ENCODE assay signal across 33 cellular contexts in genomic region chr11:71240061-71240690, GRCh38. TPM values are rescaled to one million over a fixed set of nuclear protein-coding genes. Genes with fewer than 3 reads are reported as not detected.
DNase-seq lines count a peak whose midpoint lies in the region; ATAC-seq, FAIRE-seq and TF ChIP-seq lines count a peak whose summit lies in the region.
"Had no signal": no experiment of that assay in that cellular context is flagged by ENCODE, and none has a peak within 500 bp of the region (broad histone marks: within the 10 kb centered on the region; RNA-seq: fewer than 3 reads in every experiment).

No MANE protein-coding gene starts in this region.

- H3K4me2 ChIP-seq in SK-N-SH (no peak overlapping the region), astrocyte (ENCODE audit: low read length) (peak overlapping the region; percentile 57), neuronal stem cell (ENCODE audit: insufficient read depth, low read length, poor library complexity, severe bottlenecking) (no peak overlapping the region)

- H3K27me3 ChIP-seq in SK-N-SH (ENCODE audit: insufficient read depth), result no peaks in the 10 kb centered on the region
- H3K27me3 ChIP-seq in astrocyte (ENCODE audit: insufficient read depth, low read length), result peaks cover 3% of the 10 kb centered on the region
- H3K27me3 ChIP-seq in neuronal stem cell (ENCODE audit: control insufficient read depth in 3 of 3, insufficient read depth in 3 of 3, low read depth in 1 of 3, low read length in 3 of 3), result peaks cover 0 to 6% (median 0%) of the 10 kb centered on the region in 3 experiments
- no peaks in the 10 kb centered on the region for H3K27me3 ChIP-seq in upper lobe of left lung
- H3K27me3 ChIP-seq: brain microvascular endothelial cell had no signal

- FAIRE-seq in astrocyte (lab: Jason Lieb, UNC), result no peak
- FAIRE-seq: keratinocyte had no signal

- H3K36me3 ChIP-seq in SK-N-SH (replicated peaks in 1 of 2; ENCODE audit: control insufficient read depth in 1 of 2, insufficient read depth in 2 of 2, low read length in 1 of 2) (no peaks in the 10 kb centered on the region), astrocyte (ENCODE audit: insufficient read depth, low read length) (no peaks in the 10 kb centered on the region), neuronal stem cell (replicated peaks in 1 of 2; ENCODE audit: control insufficient read depth in 2 of 2, insufficient read depth in 2 of 2, low read length in 2 of 2) (no peaks in the 10 kb centered on the region), upper lobe of left lung (peaks cover 0 to 5% (median 0%) of the 10 kb centered on the region in 4 donors)
- H3K36me3 ChIP-seq: brain microvascular endothelial cell, vagina had no signal

- H3F3A ChIP-seq in SK-N-SH (replicated peaks; ENCODE audit: insufficient read depth), result no peaks in the 10 kb centered on the region

- H3K79me1 ChIP-seq in neuronal stem cell (ENCODE audit: low read depth, low read length), result no peaks in the 10 kb centered on the region

- peak overlapping the region; percentile 1 for H2AK5ac ChIP-seq in neuronal stem cell (ENCODE audit: low read depth, low read length)

- TF ChIP-seq RAD21 in SK-N-SH (IDR thresholded peaks at IDR 0.05; ENCODE audit: low read length), result no peak

- H3K4ac ChIP-seq in neuronal stem cell (ENCODE audit: low read length), result no peak overlapping the region

- H3K4me3 ChIP-seq in SK-N-SH (ENCODE audit: low read depth in 2 of 2, low read length in 1 of 2) (no peak overlapping the region), astrocyte (ENCODE audit: insufficient read depth, low read depth, low read length) (no peak overlapping the region), neuronal stem cell (ENCODE audit: low read length in 2 of 2) (no peak overlapping the region), upper lobe of left lung (no peak overlapping the region)
- H3K4me3 ChIP-seq: vagina had no signal

- POLR2A ChIA-PET in SK-N-SH (lab: Yijun Ruan, JAX), result no interaction called here

- no peak for TF ChIP-seq CTCF in SK-N-SH (IDR thresholded peaks at IDR 0.05)
- TF ChIP-seq CTCF in astrocyte (IDR thresholded peaks at IDR 0.05; ENCODE audit: insufficient read depth, low read depth, low read length), result no peak
- TF ChIP-seq CTCF in upper lobe of left lung (IDR thresholded peaks at IDR 0.05), result no peak

- DNase-seq in SK-N-SH, result peak; percentile 3
- no peak for DNase-seq in astrocyte (ENCODE audit: low read depth)
- no peak for DNase-seq in neuronal stem cell (ENCODE audit: low spot score)
- DNase-seq in upper lobe of left lung, result peak in 1 of 2 donors; percentile 10
- no peak for DNase-seq in GM03348 (ENCODE audit: low spot score)
- DNase-seq: activated CD4-positive, alpha-beta T cell treated with anti-CD3 and anti-CD28 coated beads, Interleukin-2, amount 10 ng/mL, durations not matched to agents 24 days and 14 days; activated naive CD4-positive, alpha-beta T cell; activated T-cell treated with anti-CD3 and anti-CD28 coated beads, Interleukin-2, amount 50 U/mL, for 4 hours; AML-193; DMS79; effector CD4-positive, alpha-beta T cell; GDM1; KG1; midbrain; naive thymus-derived CD8-positive, alpha-beta T cell; NCI-H1417 treated with DMSO at 0.1 percent for 48 hours; NCI-H2081 treated with DMSO at 0.1 percent for 48 hours; NCI-H345; NCI-H748 treated with DMSO at 0.1 percent for 48 hours; retina; stimulated activated CD4-positive, alpha-beta T cell treated with anti-CD3 and anti-CD28 coated beads, Interleukin-12 subunit alpha, Interleukin-12 subunit beta, amount 100 ng/mL, for 4 hours; stimulated activated CD4-positive, alpha-beta T cell treated with anti-CD3 and anti-CD28 coated beads, Interleukin-4, amount 100 ng/mL, for 24 hours had no signal

- H3K18ac ChIP-seq in neuronal stem cell (ENCODE audit: low read length), result peak overlapping the region; percentile 59

- no peak overlapping the region for H3K27ac ChIP-seq in SK-N-SH (ENCODE audit: low read depth in 2 of 2, low read length in 1 of 2)
- H3K27ac ChIP-seq in astrocyte (ENCODE audit: low read depth, low read length), result no peak overlapping the region
- no peak overlapping the region for H3K27ac ChIP-seq in neuronal stem cell (replicated peaks; ENCODE audit: low read length)
- H3K27ac ChIP-seq in upper lobe of left lung, result peak overlapping the region in 3 of 4 donors; percentile 37 to 66 (median 58)
- H3K27ac ChIP-seq: 22Rv1, vagina had no signal

- no peak overlapping the region for H4K8ac ChIP-seq in neuronal stem cell (ENCODE audit: low read depth, low read length)

- no peaks in the 10 kb centered on the region for H3K9me2 ChIP-seq in SK-N-SH

- TF ChIP-seq EP300 in SK-N-SH (IDR thresholded peaks at IDR 0.05; ENCODE audit: borderline replicate concordance in 1 of 2, low read depth in 1 of 2, low read length in 1 of 2) (no peak), upper lobe of left lung (IDR thresholded peaks at IDR 0.05) (no peak)

- H3K4me1 Mint-ChIP-seq in astrocyte (ENCODE audit: low read depth, unreplicated experiment), result peaks cover 2% of the 10 kb centered on the region
- H3K4me1 Mint-ChIP-seq: naive thymus-derived CD8-positive, alpha-beta T cell; stimulated activated effector memory CD8-positive, alpha-beta T cell treated with anti-CD3 and anti-CD28 coated beads, Interleukin-12 subunit alpha, Interleukin-12 subunit beta, amount 100 ng/mL, for 72 hours had no signal

- H2BK120ac ChIP-seq in neuronal stem cell (ENCODE audit: low read depth, low read length), result peak overlapping the region; percentile 13

- H2AFZ ChIP-seq in SK-N-SH (ENCODE audit: low read depth), result no peak overlapping the region
- no peak overlapping the region for H2AFZ ChIP-seq in astrocyte (ENCODE audit: low read depth, low read length)
- no peak overlapping the region for H2AFZ ChIP-seq in neuronal stem cell (ENCODE audit: low read length)

- peaks cover 7% of the 10 kb centered on the region for H3K27me3 Mint-ChIP-seq in astrocyte (ENCODE audit: low read depth, unreplicated experiment)

- no peaks in the 10 kb centered on the region for H4K20me1 ChIP-seq in SK-N-SH (ENCODE audit: insufficient read depth)
- no peaks in the 10 kb centered on the region for H4K20me1 ChIP-seq in astrocyte (ENCODE audit: insufficient read depth, low read length)

- no peak overlapping the region for H2BK15ac ChIP-seq in neuronal stem cell (ENCODE audit: low read length)

- peaks cover 3% of the 10 kb centered on the region for H3K36me3 Mint-ChIP-seq in astrocyte (ENCODE audit: low read depth, unreplicated experiment)
- H3K36me3 Mint-ChIP-seq: naive thymus-derived CD8-positive, alpha-beta T cell; stimulated activated effector memory CD8-positive, alpha-beta T cell treated with anti-CD3 and anti-CD28 coated beads, Interleukin-12 subunit alpha, Interleukin-12 subunit beta, amount 100 ng/mL, for 72 hours had no signal

- ATAC-seq in SK-N-SH treated with all-trans-retinoic acid at 6 μM for 48 hours (no peak), upper lobe of left lung (ENCODE audit: low FRiP score in 2 of 2) (no peak), HG03378 (IDR thresholded peaks at IDR 0.05; ENCODE audit: unreplicated experiment) (no peak), GM18520 (IDR thresholded peaks at IDR 0.05; ENCODE audit: unreplicated experiment) (no peak)
- ATAC-seq: activated T-cell treated with anti-CD3 and anti-CD28 coated beads, Interleukin-2, amount 50 U/mL, for 4 hours; HCT116; naive thymus-derived CD8-positive, alpha-beta T cell; stimulated activated effector memory CD8-positive, alpha-beta T cell treated with anti-CD3 and anti-CD28 coated beads, Interleukin-12 subunit alpha, Interleukin-12 subunit beta, amount 100 ng/mL, for 72 hours had no signal

- H3K14ac ChIP-seq in neuronal stem cell (ENCODE audit: low read length), result no peak overlapping the region

- H3K79me2 ChIP-seq in SK-N-SH (ENCODE audit: insufficient read depth) (no peaks in the 10 kb centered on the region), astrocyte (ENCODE audit: insufficient read depth, low read length) (no peaks in the 10 kb centered on the region)

- H2BK12ac ChIP-seq in neuronal stem cell (ENCODE audit: low read length), result no peak overlapping the region

- H3K4me3 Mint-ChIP-seq in astrocyte (ENCODE audit: unreplicated experiment), result no peak overlapping the region
- H3K4me3 Mint-ChIP-seq: activated CD4-positive, alpha-beta T cell treated with anti-CD3 and anti-CD28 coated beads, Interleukin-2, amount 10 ng/mL, durations not matched to agents 24 days and 14 days; activated T-cell treated with anti-CD3 and anti-CD28 coated beads, Interleukin-2, amount 50 U/mL, for 4 hours; naive thymus-derived CD8-positive, alpha-beta T cell; stimulated activated effector memory CD8-positive, alpha-beta T cell treated with anti-CD3 and anti-CD28 coated beads, Interleukin-12 subunit alpha, Interleukin-12 subunit beta, amount 100 ng/mL, for 72 hours; T-helper 2 cell treated with Interferon-gamma antibody and Interleukin-4, amounts not matched to agents 5 μg/mL and 100 μg/mL, for 36 hours had no signal

- TF ChIP-seq POLR2A in upper lobe of left lung (IDR thresholded peaks at IDR 0.05), result no peak

- H3K27ac Mint-ChIP-seq in astrocyte (ENCODE audit: unreplicated experiment), result no peak overlapping the region
- H3K27ac Mint-ChIP-seq: activated CD4-positive, alpha-beta T cell treated with anti-CD3 and anti-CD28 coated beads, Interleukin-2, amount 10 ng/mL, durations not matched to agents 24 days and 14 days; naive thymus-derived CD8-positive, alpha-beta T cell; stimulated activated effector memory CD8-positive, alpha-beta T cell treated with anti-CD3 and anti-CD28 coated beads, Interleukin-12 subunit alpha, Interleukin-12 subunit beta, amount 100 ng/mL, for 72 hours; T-helper 2 cell treated with Interferon-gamma antibody and Interleukin-4, amounts not matched to agents 5 μg/mL and 100 μg/mL, for 36 hours had no signal

- no peak overlapping the region for H4K91ac ChIP-seq in neuronal stem cell (ENCODE audit: low read depth, low read length, poor library complexity)

- no peaks in the 10 kb centered on the region for H3K9me3 Mint-ChIP-seq in astrocyte (ENCODE audit: unreplicated experiment)
- H3K9me3 Mint-ChIP-seq: activated CD4-positive, alpha-beta T cell treated with anti-CD3 and anti-CD28 coated beads, Interleukin-2, amount 10 ng/mL, durations not matched to agents 24 days and 14 days; activated T-cell treated with anti-CD3 and anti-CD28 coated beads, Interleukin-2, amount 50 U/mL, for 4 hours; naive thymus-derived CD8-positive, alpha-beta T cell; stimulated activated effector memory CD8-positive, alpha-beta T cell treated with anti-CD3 and anti-CD28 coated beads, Interleukin-12 subunit alpha, Interleukin-12 subunit beta, amount 100 ng/mL, for 72 hours; T-helper 2 cell treated with Interferon-gamma antibody and Interleukin-4, amounts not matched to agents 5 μg/mL and 100 μg/mL, for 36 hours had no signal

- H3K23ac ChIP-seq in neuronal stem cell (ENCODE audit: low read depth, low read length, poor library complexity), result no peak overlapping the region

- no peaks in the 10 kb centered on the region for H3K4me1 ChIP-seq in SK-N-SH (ENCODE audit: control insufficient read depth in 1 of 2, insufficient read depth in 2 of 2, low read depth in 1 of 2, low read length in 1 of 2)
- H3K4me1 ChIP-seq in astrocyte (ENCODE audit: insufficient read depth, low read length), result no peaks in the 10 kb centered on the region
- H3K4me1 ChIP-seq in neuronal stem cell (ENCODE audit: control insufficient read depth in 2 of 2, insufficient read depth in 1 of 2, low read depth in 1 of 2, low read length in 2 of 2), result peaks cover 0 to 18% of the 10 kb centered on the region in 2 donors
- peaks cover 8 to 18% (median 13%) of the 10 kb centered on the region in 4 donors for H3K4me1 ChIP-seq in upper lobe of left lung
- H3K4me1 ChIP-seq: vagina had no signal

- H3K9me3 ChIP-seq in SK-N-SH, result no peaks in the 10 kb centered on the region
- H3K9me3 ChIP-seq in astrocyte (ENCODE audit: insufficient read depth, low read depth, low read length), result no peaks in the 10 kb centered on the region
- no peaks in the 10 kb centered on the region for H3K9me3 ChIP-seq in neuronal stem cell (replicated peaks in 1 of 2; ENCODE audit: control insufficient read depth in 2 of 2, insufficient read depth in 1 of 2, low read depth in 1 of 2, low read length in 2 of 2)
- no peaks in the 10 kb centered on the region for H3K9me3 ChIP-seq in upper lobe of left lung
- H3K9me3 ChIP-seq: vagina had no signal

- CTCF ChIA-PET in SK-N-SH (lab: Yijun Ruan, JAX), result interaction anchor here (4.3 kb wide), 1 partner anchor 12 kb away, joined by 22 read pairs; the partner anchor contains the start of gene SHANK2

- 59% methylated on average over 8 of the region's 12 CpGs for WGBS in SK-N-SH (ENCODE audit: low lambda C conversion rate)
- no CpG with 5 or more reads among the region's 12 CpGs for WGBS in neuronal stem cell (ENCODE audit: extremely low coverage in 2 of 2, insufficient read length in 2 of 2, insufficient replicate concordance in 1 of 2), 2 donors
- 93 to 97% methylated on average over 10 to 12 of the region's 12 CpGs for WGBS in upper lobe of left lung, 2 donors

- H3K9ac ChIP-seq in SK-N-SH, result no peak overlapping the region
- H3K9ac ChIP-seq in astrocyte (ENCODE audit: low read length), result no peak overlapping the region
- H3K9ac ChIP-seq in neuronal stem cell (ENCODE audit: low read depth, low read length, poor library complexity), result no peak overlapping the region

- H2BK5ac ChIP-seq in neuronal stem cell (ENCODE audit: low read length), result no peak overlapping the region

RNA-seq across cellular contexts. Expression of gene SHANK2, which starts 12.2 kb away (rescaled TPM):
- polyA plus RNA-seq in SK-N-SH (2012; rRNA removed), result under 0.01 and 0.03 TPM in 2 replicates
- 0.01 and 0.03 TPM in 2 replicates for polyA plus RNA-seq in SK-N-SH (2012; cell fraction: cytosol; rRNA removed)
- polyA plus RNA-seq in SK-N-SH (2012; cell fraction: nucleus; rRNA removed), result 0.11 TPM in 2 replicates
- 6.4 and 10.1 TPM in 2 replicates for total RNA-seq in astrocyte
- polyA plus RNA-seq in neuronal stem cell (2013, experiment 1 of 2), result 5.0 TPM
- polyA plus RNA-seq in neuronal stem cell (2013, experiment 2 of 2), result 5.0 TPM
- 100 to 1,000 TPM in 2 of 6 donors, 10 to 100 TPM in 4; 43.6 to 277 (median 75.5) TPM for total RNA-seq in upper lobe of left lung
- total RNA-seq: activated CD4-positive, alpha-beta T cell treated with anti-CD3 and anti-CD28 coated beads, Interleukin-2, amount 10 ng/mL, durations not matched to agents 24 days and 14 days; activated CD8-positive, alpha-beta memory T cell treated with anti-CD3 and anti-CD28 coated beads for 36 hours; naive thymus-derived CD8-positive, alpha-beta T cell had no signal
- polyA plus RNA-seq: naive thymus-derived CD8-positive, alpha-beta T cell had no signal

Comparison
In these comparisons a context has a peak if more than half of its experiments do, and no peak if none do; other contexts are left out.
1. H3K27ac ChIP-seq: peak in upper lobe of left lung (3 of 4); none in SK-N-SH (0 of 2), astrocyte (single experiment) and neuronal stem cell (single experiment).